ENCODE assay signal across 22 cellular contexts in genomic region chr15:68615301-68615700, GRCh38. TPM values are rescaled to one million over a fixed set of nuclear protein-coding genes. Genes with fewer than 3 reads are reported as not detected.
DNase-seq lines count a peak whose midpoint lies in the region; ATAC-seq, FAIRE-seq and TF ChIP-seq lines count a peak whose summit lies in the region.
"Had no signal": no experiment of that assay in that cellular context is flagged by ENCODE, and none has a peak within 500 bp of the region (broad histone marks: within the 10 kb centered on the region; RNA-seq: fewer than 3 reads in every experiment).

No MANE protein-coding gene starts in this region.

- no peak overlapping the region for H3K23ac ChIP-seq in neuronal stem cell (ENCODE audit: low read depth, low read length, poor library complexity)

- no peak for TF ChIP-seq POLR2A in transverse colon (IDR thresholded peaks at IDR 0.05)
- TF ChIP-seq POLR2A in GM12891 (IDR thresholded peaks at IDR 0.05; ENCODE audit: low read depth, low read length) = no peak

- H3K36me3 ChIP-seq in left ventricle myocardium inferior (no peaks in the 10 kb centered on the region), neuronal stem cell (replicated peaks in 1 of 2; ENCODE audit: control insufficient read depth in 2 of 2, insufficient read depth in 2 of 2, low read length in 2 of 2) (no peaks in the 10 kb centered on the region), transverse colon (no peaks in the 10 kb centered on the region)

- H2BK15ac ChIP-seq in neuronal stem cell (ENCODE audit: low read length) = no peak overlapping the region

- no peak for FAIRE-seq in GM12891 (lab: Jason Lieb, UNC)
- FAIRE-seq: small intestine had no signal

- no peak overlapping the region for H2BK120ac ChIP-seq in neuronal stem cell (ENCODE audit: low read depth, low read length)

- H3K27me3 ChIP-seq in left ventricle myocardium inferior (ENCODE audit: low read depth) (no peaks in the 10 kb centered on the region), neuronal stem cell (ENCODE audit: control insufficient read depth in 3 of 3, insufficient read depth in 3 of 3, low read depth in 1 of 3, low read length in 3 of 3) (no peaks in the 10 kb centered on the region), transverse colon (no peaks in the 10 kb centered on the region)

- no peak overlapping the region for H3K18ac ChIP-seq in neuronal stem cell (ENCODE audit: low read length)

- H2AK5ac ChIP-seq in neuronal stem cell (ENCODE audit: low read depth, low read length) = no peak overlapping the region

- H3K4me2 ChIP-seq in neuronal stem cell (ENCODE audit: insufficient read depth, low read length, poor library complexity, severe bottlenecking) = no peak overlapping the region

- no peak overlapping the region for H2BK12ac ChIP-seq in neuronal stem cell (ENCODE audit: low read length)

- H3K27ac ChIP-seq in left ventricle myocardium inferior (replicated peaks) = peak overlapping the region; percentile 88
- no peak overlapping the region for H3K27ac ChIP-seq in neuronal stem cell (replicated peaks; ENCODE audit: low read length)
- H3K27ac ChIP-seq in transverse colon = peak overlapping the region in 3 of 4 donors; percentile 15 to 45 (median 26)
- H3K27ac ChIP-seq: epithelial cell of prostate, HL-60 had no signal

- no peak overlapping the region for H3K9ac ChIP-seq in neuronal stem cell (ENCODE audit: low read depth, low read length, poor library complexity)

- no peak for TF ChIP-seq EP300 in transverse colon (IDR thresholded peaks at IDR 0.05; ENCODE audit: low read depth)

- in situ Hi-C loops in transverse colon (cut with MboI; ENCODE audit: low pct_ligation_motif_present in 1 of 4, low pct_unique_long_range_greater_than_20kb in 1 of 4, low sequenced_read_pairs in 3 of 4) = no loop called here

- H3K4ac ChIP-seq in neuronal stem cell (ENCODE audit: low read length) = no peak overlapping the region

- H3K4me1 ChIP-seq in left ventricle myocardium inferior (peaks cover 77% of the 10 kb centered on the region), neuronal stem cell (ENCODE audit: control insufficient read depth in 2 of 2, insufficient read depth in 1 of 2, low read depth in 1 of 2, low read length in 2 of 2) (peaks cover 7 to 22% of the 10 kb centered on the region in 2 donors), transverse colon (peaks cover 0 to 4% (median 0%) of the 10 kb centered on the region in 4 donors)

- H4K91ac ChIP-seq in neuronal stem cell (ENCODE audit: low read depth, low read length, poor library complexity) = no peak overlapping the region

- H2AFZ ChIP-seq in neuronal stem cell (ENCODE audit: low read length) = peak overlapping the region; percentile 90

- H2BK5ac ChIP-seq in neuronal stem cell (ENCODE audit: low read length) = no peak overlapping the region

- intact Hi-C loops in left ventricle myocardium inferior (cut with micrococcal nuclease) = no loop called here
- intact Hi-C loops in left ventricle myocardium superior (cut with micrococcal nuclease) = no loop called here
- intact Hi-C loops in transverse colon (cut with DNase I; ENCODE audit: low total_unique reads) = no loop called here

- ATAC-seq in left ventricle myocardium superior = no peak
- ATAC-seq: activated CD4-positive, CD25-positive, alpha-beta regulatory T cell treated with anti-CD3 and anti-CD28 coated beads, Interleukin-2, amount 50 U/mL, for 24 hours; activated T-cell treated with anti-CD3 and anti-CD28 coated beads, Interleukin-2, amount 50 U/mL, for 4 hours had no signal

- H3K14ac ChIP-seq in neuronal stem cell (ENCODE audit: low read length) = no peak overlapping the region

- no CpG with 5 or more reads among the region's 1 CpG for WGBS in neuronal stem cell (ENCODE audit: extremely low coverage in 2 of 2, insufficient read length in 2 of 2, insufficient replicate concordance in 1 of 2), 2 donors
- WGBS in transverse colon (ENCODE audit: low coverage in 1 of 2), 2 donors = 73 to 80% methylated on average over 1 of the region's 1 CpG

- H3K79me1 ChIP-seq in neuronal stem cell (ENCODE audit: low read depth, low read length) = no peaks in the 10 kb centered on the region

- H4K8ac ChIP-seq in neuronal stem cell (ENCODE audit: low read depth, low read length) = no peak overlapping the region

- TF ChIP-seq CTCF in left ventricle myocardium inferior (IDR thresholded peaks at IDR 0.05; ENCODE audit: borderline replicate concordance) (no peak), transverse colon (IDR thresholded peaks at IDR 0.05) (no peak)

- DNase-seq in left ventricle myocardium inferior (no peak), left ventricle myocardium superior (no peak), fibroblast of gingiva (ENCODE audit: low read depth) (peak; percentile 53), neuronal stem cell (ENCODE audit: low spot score) (no peak), transverse colon (no peak), GM12891 (ENCODE audit: insufficient read length, low spot score) (no peak), NCI-H2196 treated with DMSO at 0.1 percent for 48 hours (lab: John Stamatoyannopoulos, UW; ENCODE audit: unreplicated experiment) (no peak), NOMO-1 treated with dmso at 0.1 percent for 144 hours (lab: John Stamatoyannopoulos, UW; ENCODE audit: unreplicated experiment) (no peak)
- DNase-seq: activated naive CD4-positive, alpha-beta T cell treated with anti-CD3 and anti-CD28 coated beads, Interleukin-2, amount 50 U/mL, for 16 hours; activated T-cell treated with anti-CD3 and anti-CD28 coated beads, Interleukin-2, amount 50 U/mL, for 4 hours; CD4-positive, alpha-beta memory T cell; cortex of kidney; DMS53; immature natural killer cell; NCI-H1436; NCI-H748 treated with DMSO at 0.1 percent for 48 hours; small intestine; stimulated activated CD4-positive, alpha-beta T cell treated with anti-CD3 and anti-CD28 coated beads, Interleukin-2, amount 100 ng/mL, for 48 hours had no signal

- H3K4me3 ChIP-seq in left ventricle myocardium inferior (no peak overlapping the region), neuronal stem cell (ENCODE audit: low read length in 2 of 2) (no peak overlapping the region), transverse colon (no peak overlapping the region)
- H3K4me3 ChIP-seq: lung had no signal

- H3K9me3 ChIP-seq in left ventricle myocardium inferior (replicated peaks) (no peaks in the 10 kb centered on the region), neuronal stem cell (replicated peaks in 1 of 2; ENCODE audit: control insufficient read depth in 2 of 2, insufficient read depth in 1 of 2, low read depth in 1 of 2, low read length in 2 of 2) (no peaks in the 10 kb centered on the region), transverse colon (no peaks in the 10 kb centered on the region)

TF ChIP-seq in GM12891, 5 proteins besides CTCF, POLR2A, EP300 and RAD21:
- TF ChIP-seq TAF1 (IDR thresholded peaks at IDR 0.05; ENCODE audit: low read depth, low read length) (no peak), POLR2AphosphoS5 (IDR thresholded peaks at IDR 0.05; ENCODE audit: low read depth, low read length) (no peak), POU2F2 (IDR thresholded peaks at IDR 0.05; ENCODE audit: low read depth, low read length) (no peak), PAX5 (IDR thresholded peaks at IDR 0.05; ENCODE audit: insufficient read depth, low read length, severe bottlenecking) (no peak), SPI1 (IDR thresholded peaks at IDR 0.05; ENCODE audit: low read depth, low read length) (no peak)

RNA-seq across cellular contexts. Expression of gene CORO2B, which starts 36.5 kb away (rescaled TPM):
- 5.0 TPM for total RNA-seq in left ventricle myocardium inferior
- total RNA-seq in left ventricle myocardium superior = 5.9 TPM
- 6.9 TPM for polyA plus RNA-seq in neuronal stem cell (2013, experiment 1 of 2)
- polyA plus RNA-seq in neuronal stem cell (2013, experiment 2 of 2) = 6.8 TPM
- 1 to 10 TPM in 3 of 4 donors, under 1 TPM in 1; 0.40 to 2.2 (median 2.0) TPM for total RNA-seq in transverse colon
- polyA plus RNA-seq in GM12891 (2012; ENCODE audit: low read depth, missing spikeins) = not detected
- total RNA-seq: CD4-positive, alpha-beta memory T cell had no signal
- polyA plus RNA-seq: CD4-positive, alpha-beta memory T cell; immature natural killer cell had no signal
